12 cellular contexts compared by ENCODE assay signal in the genomic region with DNA sequence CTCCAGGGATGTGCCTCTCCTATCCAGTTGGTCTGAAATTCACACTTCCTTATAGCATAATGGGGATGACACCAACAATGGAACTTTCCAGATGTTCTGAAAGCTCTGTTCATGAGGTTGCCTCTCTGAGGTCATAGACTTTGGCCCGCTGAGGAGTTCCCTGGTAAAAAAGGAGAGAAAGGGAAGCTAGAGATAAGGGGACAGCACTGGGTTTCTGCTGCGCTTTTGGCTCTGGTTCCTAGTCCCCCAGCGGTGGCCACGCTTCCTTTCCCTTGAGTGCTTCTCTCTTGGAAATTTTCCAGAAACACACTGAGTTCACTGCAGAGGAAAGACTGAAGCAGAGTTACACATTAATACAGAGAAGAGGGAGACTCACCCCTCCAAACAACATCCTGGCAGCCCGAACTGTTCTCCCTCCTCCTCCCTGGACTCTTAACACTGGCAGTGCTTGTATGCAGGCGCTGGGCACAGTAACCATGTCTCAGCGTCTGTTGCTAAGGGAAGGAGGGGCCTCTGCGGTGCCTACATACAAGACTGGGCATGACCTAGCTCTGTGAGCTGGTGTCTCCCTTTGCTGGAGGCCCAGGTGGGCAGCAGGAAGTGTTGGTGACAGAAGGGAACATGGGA.
DNase-seq lines count a peak whose midpoint lies in the region; ATAC-seq and FAIRE-seq lines count a peak whose summit lies in the region.
"Had no signal": no experiment of that assay in that cellular context is flagged by ENCODE, and none has a peak within 500 bp of the region (broad histone marks: within the 10 kb centered on the region; RNA-seq: fewer than 3 reads in every experiment).

A gene with protein sequence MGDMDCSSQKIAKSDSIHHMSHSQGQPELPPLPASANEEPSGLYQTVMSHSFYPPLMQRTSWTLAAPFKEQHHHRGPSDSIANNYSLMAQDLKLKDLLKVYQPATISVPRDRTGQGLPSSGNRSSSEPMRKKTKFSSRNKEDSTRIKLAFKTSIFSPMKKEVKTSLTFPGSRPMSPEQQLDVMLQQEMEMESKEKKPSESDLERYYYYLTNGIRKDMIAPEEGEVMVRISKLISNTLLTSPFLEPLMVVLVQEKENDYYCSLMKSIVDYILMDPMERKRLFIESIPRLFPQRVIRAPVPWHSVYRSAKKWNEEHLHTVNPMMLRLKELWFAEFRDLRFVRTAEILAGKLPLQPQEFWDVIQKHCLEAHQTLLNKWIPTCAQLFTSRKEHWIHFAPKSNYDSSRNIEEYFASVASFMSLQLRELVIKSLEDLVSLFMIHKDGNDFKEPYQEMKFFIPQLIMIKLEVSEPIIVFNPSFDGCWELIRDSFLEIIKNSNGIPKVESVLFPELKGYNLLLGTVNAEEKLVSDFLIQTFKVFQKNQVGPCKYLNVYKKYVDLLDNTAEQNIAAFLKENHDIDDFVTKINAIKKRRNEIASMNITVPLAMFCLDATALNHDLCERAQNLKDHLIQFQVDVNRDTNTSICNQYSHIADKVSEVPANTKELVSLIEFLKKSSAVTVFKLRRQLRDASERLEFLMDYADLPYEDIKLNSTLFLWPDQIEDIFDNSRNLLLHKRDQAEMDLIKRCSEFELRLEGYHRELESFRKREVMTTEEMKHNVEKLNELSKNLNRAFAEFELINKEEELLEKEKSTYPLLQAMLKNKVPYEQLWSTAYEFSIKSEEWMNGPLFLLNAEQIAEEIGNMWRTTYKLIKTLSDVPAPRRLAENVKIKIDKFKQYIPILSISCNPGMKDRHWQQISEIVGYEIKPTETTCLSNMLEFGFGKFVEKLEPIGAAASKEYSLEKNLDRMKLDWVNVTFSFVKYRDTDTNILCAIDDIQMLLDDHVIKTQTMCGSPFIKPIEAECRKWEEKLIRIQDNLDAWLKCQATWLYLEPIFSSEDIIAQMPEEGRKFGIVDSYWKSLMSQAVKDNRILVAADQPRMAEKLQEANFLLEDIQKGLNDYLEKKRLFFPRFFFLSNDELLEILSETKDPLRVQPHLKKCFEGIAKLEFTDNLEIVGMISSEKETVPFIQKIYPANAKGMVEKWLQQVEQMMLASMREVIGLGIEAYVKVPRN (N-terminal part only) (minus strand): TSS at position 472 of the 627 bp plus-strand sequence. CDS start 527 bp downstream, outside the sequence.

- FAIRE-seq in RCC 7860 (lab: Jason Lieb, UNC): peak; percentile 77

- in situ Hi-C loops in ACHN (cut with HindIII; ENCODE audit: low pct_ligation_motif_present, low pct_unique_long_range_greater_than_20kb, low sequenced_read_pairs): no loop called here

- no peak for ATAC-seq in GM21447 (IDR thresholded peaks at IDR 0.05; ENCODE audit: unreplicated experiment)

- peak; percentile 98 for DNase-seq in ACHN
- DNase-seq in Kasumi-1 (lab: John Stamatoyannopoulos, UW): peak; percentile 8 to 23
- DNase-seq in RCC 7860 (ENCODE audit: low spot score): peak; percentile 70
- DNase-seq in glomerular visceral epithelial cell (ENCODE audit: extremely low spot score): peak; percentile 76
- no peak for DNase-seq in 8988T
- DNase-seq in iPS-NIHi7 (ENCODE audit: extremely low spot score): no peak
- no peak for DNase-seq in NCI-H774 (lab: John Stamatoyannopoulos, UW)
- DNase-seq: activated CD8-positive, alpha-beta memory T cell treated with anti-CD3 and anti-CD28 coated beads for 24 hours; amniotic stem cell; BE2C; GM23248 had no signal

Comparison
In these comparisons a context has a peak if more than half of its experiments do, and no peak if none do; other contexts are left out.
1. DNase-seq: peak in ACHN (single experiment), Kasumi-1 (2 of 2), RCC 7860 (single experiment) and glomerular visceral epithelial cell (single experiment); none in 8988T (single experiment), iPS-NIHi7 (single experiment) and NCI-H774 (single experiment).